In genomic region chr4:48127882-48128394, GRCh38 we compare ENCODE assay signal across 8 cellular contexts. TPM values are rescaled to one million over a fixed set of nuclear protein-coding genes. Genes with fewer than 3 reads are reported as not detected.
A peak's percentile ranks its signal among the peaks of the same experiment; 100 is the strongest.
DNase-seq lines count a peak whose midpoint lies in the region; ATAC-seq and TF ChIP-seq lines count a peak whose summit lies in the region.

No MANE protein-coding gene starts in this region.

- peak overlapping the region; percentile 46 for H2AFZ ChIP-seq in GM23248
- H2AFZ ChIP-seq in Karpas-422 (ENCODE audit: low read length), result no peak overlapping the region

- H3K4me2 ChIP-seq in GM23248 (ENCODE audit: unreplicated experiment) (peak overlapping the region; percentile 57), Karpas-422 (ENCODE audit: low read depth, low read length, poor library complexity, severe bottlenecking) (peak overlapping the region; percentile 48)

- H3K4me3 Mint-ChIP-seq in activated naive CD4-positive, alpha-beta T cell treated with anti-CD3 and anti-CD28 coated beads, Interleukin-2, amount 50 U/mL, for 24 hours, result peak overlapping the region; percentile 94

- no peaks in the 10 kb centered on the region for H3K27me3 ChIP-seq in GM23248 (replicated peaks; ENCODE audit: insufficient read depth)
- H3K27me3 ChIP-seq in Karpas-422 (ENCODE audit: low read length), result no peaks in the 10 kb centered on the region
- H3K27me3 ChIP-seq in heart left ventricle, result no peaks in the 10 kb centered on the region
- no peaks in the 10 kb centered on the region for H3K27me3 ChIP-seq in vagina

- no peaks in the 10 kb centered on the region for H4K20me1 ChIP-seq in GM23248 (ENCODE audit: insufficient read depth)
- no peaks in the 10 kb centered on the region for H4K20me1 ChIP-seq in Karpas-422 (ENCODE audit: insufficient read depth, low read depth, low read length)

- H3K27me3 Mint-ChIP-seq in activated naive CD4-positive, alpha-beta T cell treated with anti-CD3 and anti-CD28 coated beads, Interleukin-2, amount 50 U/mL, for 24 hours, result no peaks in the 10 kb centered on the region

- no peak for TF ChIP-seq POLR2A in heart left ventricle (IDR thresholded peaks at IDR 0.05)
- TF ChIP-seq POLR2A in vagina (IDR thresholded peaks at IDR 0.05), result no peak

- no peaks in the 10 kb centered on the region for H3K9me3 Mint-ChIP-seq in activated naive CD4-positive, alpha-beta T cell treated with anti-CD3 and anti-CD28 coated beads, Interleukin-2, amount 50 U/mL, for 24 hours

- in situ Hi-C loops in G401 (cut with HindIII; ENCODE audit: low sequenced_read_pairs), result no loop called here
- in situ Hi-C loops in GM23248 (cut with MboI), result no loop called here

- 1 to 2% methylated on average over 10 of the region's 10 CpGs for WGBS in GM23248 (ENCODE audit: low coverage in 1 of 2, low lambda C conversion rate in 2 of 2, missing lambda C conversion rate in 2 of 2), 2 experiments
- 5 to 8% (median 8%) methylated on average over 10 of the region's 10 CpGs for WGBS in heart left ventricle, 4 donors

- H3K27ac ChIP-seq in GM23248 (peak overlapping the region; percentile 34), Karpas-422 (ENCODE audit: low read length) (no peak overlapping the region), heart left ventricle (peak overlapping the region in 8 of 12 donors; percentile 6 to 67 (median 40)), vagina (no peak overlapping the region)

- H3K36me3 ChIP-seq in GM23248 (ENCODE audit: low read depth), result no peaks in the 10 kb centered on the region
- H3K36me3 ChIP-seq in Karpas-422 (ENCODE audit: insufficient read depth, low read length), result no peaks in the 10 kb centered on the region
- no peaks in the 10 kb centered on the region for H3K36me3 ChIP-seq in heart left ventricle
- H3K36me3 ChIP-seq in vagina, result no peaks in the 10 kb centered on the region

- H3K4me1 ChIP-seq in GM23248 (ENCODE audit: insufficient read depth), result peaks cover 24% of the 10 kb centered on the region
- H3K4me1 ChIP-seq in Karpas-422 (ENCODE audit: low read length), result peaks cover 4% of the 10 kb centered on the region
- peaks cover 0 to 51% (median 23%) of the 10 kb centered on the region in 12 donors for H3K4me1 ChIP-seq in heart left ventricle
- peaks cover 11% of the 10 kb centered on the region for H3K4me1 ChIP-seq in vagina

- H3K4me3 ChIP-seq in GM23248 (peak overlapping the region; percentile 30), Karpas-422 (ENCODE audit: low read length) (no peak overlapping the region), heart left ventricle (peak overlapping the region in 5 of 12 donors; percentile 10 to 42 (median 29)), vagina (peak overlapping the region in 1 of 2 donors; percentile 15)

- H3K27ac Mint-ChIP-seq in activated naive CD4-positive, alpha-beta T cell treated with anti-CD3 and anti-CD28 coated beads, Interleukin-2, amount 50 U/mL, for 24 hours, result peak overlapping the region; percentile 95

- TF ChIP-seq CTCF in heart left ventricle (IDR thresholded peaks at IDR 0.05) (peak; percentile 37 to 68 (median 54)), vagina (IDR thresholded peaks at IDR 0.05) (peak in 1 of 3 experiments; percentile 44)

- peaks cover 88% of the 10 kb centered on the region for H3K4me1 Mint-ChIP-seq in activated naive CD4-positive, alpha-beta T cell treated with anti-CD3 and anti-CD28 coated beads, Interleukin-2, amount 50 U/mL, for 24 hours

- peaks cover 3% of the 10 kb centered on the region for H3K36me3 Mint-ChIP-seq in activated naive CD4-positive, alpha-beta T cell treated with anti-CD3 and anti-CD28 coated beads, Interleukin-2, amount 50 U/mL, for 24 hours

- peaks cover 20% of the 10 kb centered on the region for H3F3A ChIP-seq in GM23248 (ENCODE audit: insufficient read depth)

- H3K79me2 ChIP-seq in GM23248 (ENCODE audit: insufficient read depth), result no peaks in the 10 kb centered on the region
- H3K79me2 ChIP-seq in Karpas-422 (ENCODE audit: low read length), result no peaks in the 10 kb centered on the region

- ATAC-seq in heart left ventricle (peak; percentile 65 to 87 (median 86)), sciatic nerve (peak; percentile 81)

- H3K9me3 ChIP-seq in GM23248 (ENCODE audit: low read depth) (no peaks in the 10 kb centered on the region), Karpas-422 (ENCODE audit: low read length) (no peaks in the 10 kb centered on the region), heart left ventricle (no peaks in the 10 kb centered on the region), vagina (no peaks in the 10 kb centered on the region)

- intact Hi-C loops in heart left ventricle (cut with DNase I) (loop anchor here in 8 of 10 donors (5.0 to 10.0 kb wide), 5 partner anchors 144 to 419 kb away; no protein-coding TSS in a partner anchor), sciatic nerve (cut with DNase I) (no loop called here), vagina (cut with DNase I) (no loop called here)

- H3K9me2 ChIP-seq in GM23248 (ENCODE audit: insufficient read depth), result no peaks in the 10 kb centered on the region
- no peaks in the 10 kb centered on the region for H3K9me2 ChIP-seq in Karpas-422 (replicated peaks; ENCODE audit: insufficient read depth, low read length)

- H3K9ac ChIP-seq in GM23248 (no peak overlapping the region; the same call in 1 of the 2 replicates), Karpas-422 (ENCODE audit: low read length) (no peak overlapping the region)

- DNase-seq in G401 (ENCODE audit: low spot score) (peak; percentile 8), GM23248 (peak; percentile 88), Karpas-422 (peak; percentile 74), SKM-1 treated with dmso at 0.1 percent for 144 hours (lab: John Stamatoyannopoulos, UW; ENCODE audit: unreplicated experiment) (peak; percentile 87), heart left ventricle (peak; percentile 49 to 67 (median 53)), sciatic nerve (ENCODE audit: low spot score) (peak; percentile 72), vagina (ENCODE audit: extremely low spot score in 2 of 2) (no peak)

RNA-seq across cellular contexts. Expression of gene TXK, which starts 6.1 kb away (rescaled TPM):
- not detected in 2 replicates for total RNA-seq in G401 (2014; rRNA removed; shearing (Covaris generic))
- total RNA-seq in GM23248 (2014; rRNA removed; shearing (Covaris generic)), result not detected in 2 replicates
- polyA plus RNA-seq in GM23248 (2016; fragmentation: Nextera tagmentation; extraction: Ambion mirVana) (not detected in 2 replicates), heart left ventricle (under 1 TPM; 0.18 to 0.19 TPM)
- total RNA-seq in Karpas-422 (2014; rRNA removed; shearing (Covaris generic); ENCODE audit: low replicate concordance), result not detected in 2 replicates
- total RNA-seq in heart left ventricle (1 to 10 TPM in 2 of 9 donors, under 1 TPM in 6, not detected in 1; 0.25 to 3.3 (median 0.63) TPM), sciatic nerve (3.9 TPM), vagina (8.1 TPM)

Comparison
In these comparisons a context has a peak if more than half of its experiments do, and no peak if none do; other contexts are left out.
1. DNase-seq: peak in G401 (single experiment), GM23248 (single experiment), Karpas-422 (single experiment), SKM-1 treated with dmso at 0.1 percent for 144 hours (single experiment), heart left ventricle (5 of 5) and sciatic nerve (single experiment); none in vagina (0 of 2).
2. H3K27ac ChIP-seq: peak in GM23248 (single experiment) and heart left ventricle (8 of 12); none in Karpas-422 (single experiment) and vagina (single experiment).
3. intact Hi-C loops: an anchor here in heart left ventricle (5.0 to 10.0 kb wide); none called in sciatic nerve and vagina.